In the genomic region with DNA sequence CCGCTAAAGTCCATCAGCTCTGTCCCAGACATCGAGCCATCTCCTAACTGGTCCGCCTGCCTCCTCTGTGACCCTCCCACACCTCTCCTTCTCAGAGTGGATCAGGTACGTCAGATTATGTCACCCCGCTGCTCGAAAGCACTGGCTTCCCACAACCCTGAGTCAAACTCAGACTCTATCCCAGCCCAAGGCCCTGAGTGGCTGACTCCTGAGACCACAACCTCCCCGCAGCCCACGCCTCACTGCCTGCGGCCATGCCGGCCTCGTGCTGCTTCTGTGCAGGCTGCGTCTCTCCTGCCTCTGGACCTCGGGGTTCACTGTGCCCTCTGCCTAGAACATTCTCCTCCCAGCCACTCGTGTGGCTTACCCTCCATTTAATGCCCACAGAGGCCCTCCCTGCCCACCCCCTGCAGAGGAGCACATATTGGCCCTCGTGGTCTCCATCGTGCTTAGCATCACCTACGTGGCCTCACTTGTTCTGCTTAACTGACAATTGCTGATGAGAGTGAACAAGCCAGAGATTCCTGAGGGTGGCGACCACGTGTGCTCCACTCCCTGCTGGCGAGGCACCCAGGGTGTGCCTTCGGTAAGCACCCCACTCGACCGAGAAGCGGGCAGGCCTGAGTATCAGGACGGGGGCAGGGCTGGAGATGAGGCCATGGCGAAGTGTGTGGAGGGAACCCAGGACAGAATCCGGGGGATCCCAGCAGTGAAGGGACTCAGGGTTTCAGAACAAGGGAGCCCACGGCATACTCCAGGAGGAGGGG, we compare ENCODE assay signal across 15 cellular contexts. TPM values are rescaled to one million over a fixed set of nuclear protein-coding genes. Genes with fewer than 3 reads are reported as not detected.
DNase-seq lines count a peak whose midpoint lies in the region; ATAC-seq, FAIRE-seq and TF ChIP-seq lines count a peak whose summit lies in the region.
"Had no signal": no experiment of that assay in that cellular context is flagged by ENCODE, and none has a peak within 500 bp of the region (broad histone marks: within the 10 kb centered on the region; RNA-seq: fewer than 3 reads in every experiment).

No MANE protein-coding gene starts in this region.

- POLR2A ChIA-PET in GM12878 (lab: Charles Lee): interaction anchor here (0.6 kb wide), 1 partner anchor 69 kb away, joined by 6 read pairs; no protein-coding TSS in a partner anchor

- H3K4me1 ChIP-seq in BE2C (peaks cover 7% of the 10 kb centered on the region; the same call in 1 of the 2 replicates), H9 (ENCODE audit: insufficient read depth, low read length) (no peaks in the 10 kb centered on the region), GM12878 (ENCODE audit: control insufficient read depth, insufficient read depth, low read length) (peaks cover 10% of the 10 kb centered on the region), mesenchymal stem cell (ENCODE audit: control insufficient read depth, insufficient read depth, low read depth, low read length) (peaks cover 48% of the 10 kb centered on the region)

- CTCF ChIA-PET in GM12878 (lab: Yijun Ruan, JAX): interaction anchor here (6.0 kb wide), 1 partner anchor 28 kb away, joined by 78 read pairs; no protein-coding TSS in a partner anchor

- no peaks in the 10 kb centered on the region for H3K23me2 ChIP-seq in H9 (ENCODE audit: insufficient read length, low read depth, low read length, poor library complexity, severe bottlenecking)

- no peak overlapping the region for H3K56ac ChIP-seq in H9 (ENCODE audit: insufficient read length, low read depth, low read length)

- no peak overlapping the region for H3K9ac ChIP-seq in H9 (ENCODE audit: extremely low read depth, insufficient read length, low read length)
- H3K9ac ChIP-seq in GM12878 (ENCODE audit: control insufficient read depth, insufficient read depth, low read length): no peak overlapping the region
- H3K9ac ChIP-seq in mesenchymal stem cell (ENCODE audit: low read length): no peak overlapping the region

- H3K27ac Mint-ChIP-seq in H9: peak overlapping the region; percentile 56 to 87 (median 84); a peak in 5 of 7 replicates

- no peak for FAIRE-seq in GM12878 (lab: Jason Lieb, UNC)
- FAIRE-seq: GM18507 had no signal

- H4K20me1 ChIP-seq in H9 (ENCODE audit: control insufficient read depth, insufficient read depth, insufficient read length) (peaks cover 4% of the 10 kb centered on the region), GM12878 (ENCODE audit: control insufficient read depth, insufficient read depth) (no peaks in the 10 kb centered on the region; the same call in none of the 2 replicates)

- WGBS in H9 (ENCODE audit: extremely low coverage, insufficient read length, low lambda C conversion rate): no CpG with 5 or more reads among the region's 28 CpGs
- 73% methylated on average over 28 of the region's 28 CpGs for WGBS in GM12878 (ENCODE audit: insufficient coverage, insufficient replicate concordance, low lambda C conversion rate, missing lambda C conversion rate)
- 92% methylated on average over 28 of the region's 28 CpGs for WGBS in mesenchymal stem cell

- H3K27me3 Mint-ChIP-seq in H9 (ENCODE audit: low read depth): no peaks in the 10 kb centered on the region; the same call in 1 of the 2 replicates
- H3K27me3 Mint-ChIP-seq: IgD-negative memory B cell had no signal

- H4K8ac ChIP-seq in H9 (replicated peaks; ENCODE audit: insufficient read length, low read depth, low read length) (no peak overlapping the region), mesenchymal stem cell (ENCODE audit: low read length) (no peak overlapping the region)

- H3K14ac ChIP-seq in H9 (ENCODE audit: insufficient read depth, low read length) (no peak overlapping the region), mesenchymal stem cell (ENCODE audit: low read length in 2 of 2) (peak overlapping the region in 1 of 2 experiments; percentile 14)

- H2BK20ac ChIP-seq in H9 (ENCODE audit: low read depth, low read length, poor library complexity, severe bottlenecking): no peak overlapping the region

- H3K23ac ChIP-seq in H9 (ENCODE audit: insufficient read length, low read depth, low read length) (no peak overlapping the region), mesenchymal stem cell (ENCODE audit: low read length in 2 of 2) (no peak overlapping the region)

- in situ Hi-C loops in GM12878 (cut with MboI): no loop called here

- H3K27ac ChIP-seq in H9 (ENCODE audit: insufficient read length, low read depth, low read length): no peak overlapping the region
- H3K27ac ChIP-seq in GM12878 (ENCODE audit: control insufficient read depth, insufficient read depth): no peak overlapping the region
- H3K27ac ChIP-seq in mesenchymal stem cell (ENCODE audit: low read length, poor library complexity, severe bottlenecking): peak overlapping the region; percentile 4
- H3K27ac ChIP-seq: WERI-Rb-1 had no signal

- no peak overlapping the region for H3K4me3 Mint-ChIP-seq in H9

- BruUV-seq in GM12878 (replicated peaks; lab: Mats Ljungman, UMichigan): no TSS peak

- SMC1A ChIA-PET in GM12878 (lab: Charles Lee; ENCODE audit: uncharacterized antibody, unreplicated experiment): no interaction called here

- H3K79me2 ChIP-seq in H9 (ENCODE audit: insufficient read depth, low read length) (no peaks in the 10 kb centered on the region; the same call in 1 of the 2 replicates), GM12878 (ENCODE audit: control insufficient read depth, insufficient read depth, low read length) (peaks cover 3% of the 10 kb centered on the region; the same call in 1 of the 2 replicates)

- no peak overlapping the region for H2AK5ac ChIP-seq in H9 (ENCODE audit: insufficient read length, low read length)
- H2AK5ac ChIP-seq in mesenchymal stem cell (ENCODE audit: low read length, severe bottlenecking): no peak overlapping the region

- H3T11ph ChIP-seq in H9 (ENCODE audit: low read length): no peak overlapping the region

- H3K9me3 Mint-ChIP-seq in H9: no peaks in the 10 kb centered on the region
- H3K9me3 Mint-ChIP-seq: IgD-negative memory B cell had no signal

- no peak overlapping the region for H2BK15ac ChIP-seq in H9 (ENCODE audit: low read depth, low read length)
- H2BK15ac ChIP-seq in mesenchymal stem cell (ENCODE audit: low read depth, poor library complexity, severe bottlenecking): no peak overlapping the region

- H2BK120ac ChIP-seq in H9 (ENCODE audit: low read depth, low read length, poor library complexity, severe bottlenecking): no peak overlapping the region
- no peak overlapping the region for H2BK120ac ChIP-seq in mesenchymal stem cell (ENCODE audit: low read depth, low read length)

- peak; percentile 50 for TF ChIP-seq POLR2A in GM12878 (IDR thresholded peaks at IDR 0.05; ENCODE audit: low read depth, low read length)

- H3K36me3 ChIP-seq in BE2C: peaks cover 83% of the 10 kb centered on the region
- peaks cover 41 to 63% of the 10 kb centered on the region in 2 experiments for H3K36me3 ChIP-seq in GM12878 (ENCODE audit: control insufficient read depth in 2 of 2, insufficient read depth in 2 of 2, low read length in 1 of 2)
- peaks cover 69 to 77% of the 10 kb centered on the region in 2 experiments for H3K36me3 ChIP-seq in mesenchymal stem cell (ENCODE audit: control insufficient read depth in 1 of 2, insufficient read depth in 2 of 2, low read depth in 1 of 2, low read length in 2 of 2)

- no peak overlapping the region for H3K4ac ChIP-seq in H9 (ENCODE audit: low read depth, low read length)
- H3K4ac ChIP-seq in mesenchymal stem cell (ENCODE audit: low read depth in 1 of 2, low read length in 2 of 2): no peak overlapping the region

- H4K5ac ChIP-seq in H9 (ENCODE audit: insufficient read length, low read depth, low read length): no peak overlapping the region

- DNase-seq in BE2C (peak; percentile 8), H9 (no peak), GM12878 (ENCODE audit: low read depth, low spot score) (no peak), mesenchymal stem cell (no peak), activated gamma-delta T cell (lab: John Stamatoyannopoulos, UW) (no peak), NCI-H146 treated with DMSO at 0.1 percent for 48 hours (lab: John Stamatoyannopoulos, UW; ENCODE audit: unreplicated experiment) (no peak)
- DNase-seq in stimulated activated naive CD4-positive, alpha-beta T cell (lab: John Stamatoyannopoulos, UW): no peak
- DNase-seq: NCI-H146; NCI-H748 treated with DMSO at 0.1 percent for 48 hours; stimulated activated CD4-positive, alpha-beta T cell treated with anti-CD3 and anti-CD28 coated beads, Interleukin-1b, Interleukin-23, amount 100 ng/mL, for 48 hours; WERI-Rb-1 had no signal

- H3K36me3 Mint-ChIP-seq in H9 (ENCODE audit: insufficient read depth in 1 of 3, low read depth in 3 of 3): peaks cover 42 to 83% (median 80%) of the 10 kb centered on the region in 3 experiments; a peak in 6 of 7 replicates

- H3K4me2 ChIP-seq in H9 (ENCODE audit: insufficient read depth, insufficient read length, low read length) (no peak overlapping the region), GM12878 (ENCODE audit: control insufficient read depth, insufficient read depth) (no peak overlapping the region), mesenchymal stem cell (ENCODE audit: low read length, poor library complexity, severe bottlenecking) (no peak overlapping the region)

- H3K9me3 ChIP-seq in BE2C (no peaks in the 10 kb centered on the region), H9 (ENCODE audit: control insufficient read depth, low read depth, low read length) (no peaks in the 10 kb centered on the region), GM12878 (replicated peaks; ENCODE audit: control insufficient read depth, insufficient read depth, low read length) (no peaks in the 10 kb centered on the region), mesenchymal stem cell (ENCODE audit: control insufficient read depth, low read length) (no peaks in the 10 kb centered on the region)

- intact Hi-C loops in GM12878 (cut with micrococcal nuclease; ENCODE audit: unreplicated experiment): no loop called here

- no peak overlapping the region for H2AFZ ChIP-seq in H9 (ENCODE audit: low read length)
- H2AFZ ChIP-seq in GM12878 (ENCODE audit: control insufficient read depth, low read depth, low read length): no peak overlapping the region
- H2AFZ ChIP-seq in mesenchymal stem cell (ENCODE audit: low read depth, low read length): no peak overlapping the region

- H4K91ac ChIP-seq in H9 (ENCODE audit: insufficient read length, low read depth, low read length) (no peak overlapping the region), mesenchymal stem cell (ENCODE audit: low read length) (no peak overlapping the region)

- RAD21 ChIA-PET in GM12878 (lab: Charles Lee; ENCODE audit: unreplicated experiment): interaction anchor here (0.6 kb wide), 1 partner anchor 67 kb away, joined by 3 read pairs; no protein-coding TSS in a partner anchor

- H3K27me3 ChIP-seq in BE2C: no peaks in the 10 kb centered on the region
- no peaks in the 10 kb centered on the region for H3K27me3 ChIP-seq in H9 (ENCODE audit: insufficient read depth, low read length)
- no peaks in the 10 kb centered on the region for H3K27me3 ChIP-seq in GM12878 (replicated peaks in 1 of 2; ENCODE audit: control insufficient read depth in 2 of 2, insufficient read depth in 2 of 2, low read length in 1 of 2)
- H3K27me3 ChIP-seq in mesenchymal stem cell (ENCODE audit: control insufficient read depth in 1 of 2, insufficient read depth in 1 of 2, low read length in 2 of 2): no peaks in the 10 kb centered on the region

- H2BK12ac ChIP-seq in H9 (ENCODE audit: insufficient read length, low read depth, low read length) (no peak overlapping the region), mesenchymal stem cell (ENCODE audit: low read length in 2 of 2) (no peak overlapping the region)

- no peak for TF ChIP-seq RAD21 in GM12878 (IDR thresholded peaks at IDR 0.05; ENCODE audit: insufficient read depth, low read depth, low read length)

- H2BK5ac ChIP-seq in H9 (ENCODE audit: insufficient read length, low read length) (no peak overlapping the region), mesenchymal stem cell (ENCODE audit: low read depth, low read length, poor library complexity, severe bottlenecking) (no peak overlapping the region)

- no peak overlapping the region for H3K4me3 ChIP-seq in BE2C (ENCODE audit: low read depth, low read length)
- no peak overlapping the region for H3K4me3 ChIP-seq in GM12878
- H3K4me3 ChIP-seq in mesenchymal stem cell (ENCODE audit: insufficient read depth in 1 of 2, low read depth in 1 of 2, low read length in 2 of 2): no peak overlapping the region

- TF ChIP-seq CTCF in BE2C (IDR thresholded peaks at IDR 0.05; ENCODE audit: low read depth, low read length): no peak
- no peak for TF ChIP-seq CTCF in H9 (conservative IDR thresholded peaks at IDR 0.05)
- no peak for TF ChIP-seq CTCF in GM12878 (IDR thresholded peaks at IDR 0.05 in 2 of 3, conservative IDR thresholded peaks at IDR 0.05 in 1 of 3; ENCODE audit: control insufficient read depth in 2 of 3, extremely low read depth in 1 of 3, insufficient read depth in 1 of 3, low read depth in 3 of 3, low read length in 3 of 3)

- ATAC-seq in GM12878 (no peak), HG02973 (IDR thresholded peaks at IDR 0.05; ENCODE audit: unreplicated experiment) (no peak)
- ATAC-seq: HCT116 had no signal

- no peak overlapping the region for H3K18ac ChIP-seq in H9 (ENCODE audit: insufficient read length, low read depth, low read length)
- no peak overlapping the region for H3K18ac ChIP-seq in mesenchymal stem cell (ENCODE audit: low read depth in 1 of 2, low read length in 2 of 2)

- H3K4me1 Mint-ChIP-seq in H9: peaks cover 6 to 10% of the 10 kb centered on the region in 2 experiments; a peak in 3 of 4 replicates

- H3K79me1 ChIP-seq in H9 (ENCODE audit: insufficient read depth, low read depth, low read length, poor library complexity, severe bottlenecking) (no peaks in the 10 kb centered on the region), mesenchymal stem cell (replicated peaks; ENCODE audit: low read length, poor library complexity, severe bottlenecking) (peaks cover 27% of the 10 kb centered on the region)

- TF ChIP-seq EP300 in GM12878 (IDR thresholded peaks at IDR 0.05; ENCODE audit: borderline replicate concordance in 1 of 2, control insufficient read depth in 1 of 2, low read depth in 2 of 2, low read length in 2 of 2): no peak

RNA-seq across cellular contexts. Expression of gene FKRP, which starts 13.5 kb away (rescaled TPM):
- polyA plus RNA-seq in BE2C (2012; ENCODE audit: insufficient read depth, insufficient read length, low read depth): 29.4 TPM
- total RNA-seq in H9 (2021): 39.1 and 42.2 TPM in 2 replicates
- total RNA-seq in GM12878 (2013; cell fraction: nucleolus; rRNA removed): 13.5 and 18.7 TPM in 2 replicates
- 7.9 and 10.1 TPM in 2 replicates for total RNA-seq in GM12878 (2014; rRNA removed)
- total RNA-seq in GM12878 (2014; rRNA removed; fragmentation: Illumina TruSeq; extraction: Trizol): 5.8 and 6.9 TPM in 2 replicates
- total RNA-seq in GM12878 (2021): 13.0 and 13.3 TPM in 2 replicates
- polyA plus RNA-seq in GM12878 (2011; ENCODE audit: low read depth): 5.4 TPM
- 3.3 and 4.2 TPM in 2 replicates for polyA plus RNA-seq in GM12878 (2011; rRNA removed)
- polyA plus RNA-seq in GM12878 (2011; cell fraction: cytosol; rRNA removed): 4.9 and 8.7 TPM in 2 replicates
- polyA plus RNA-seq in GM12878 (2011; cell fraction: nucleus; rRNA removed): 11.0 and 19.0 TPM in 2 replicates
- polyA plus RNA-seq in GM12878 (2012): 5.9 and 11.6 TPM in 2 replicates
- polyA plus RNA-seq in GM12878 (2014; fragmentation: Illumina TruSeq; extraction: Trizol): 8.0 and 8.7 TPM in 2 replicates
- 1 to 10 TPM; 1.3 to 1.8 TPM for polyA plus RNA-seq in GM12878 (2014; fragmentation: Nextera tagmentation; extraction: Ambion mirVana)
- 14.1 and 14.2 TPM in 2 replicates for polyA plus RNA-seq in GM12878 (2014; rRNA removed)
- polyA plus RNA-seq in GM12878 (2016; fragmentation: Nextera tagmentation; extraction: Ambion mirVana): 1 to 10 TPM; 6.7 to 8.8 TPM
- polyA minus RNA-seq in GM12878 (2011; rRNA and poly(A)+ RNA removed): 2.9 and 4.9 TPM in 2 replicates
- polyA minus RNA-seq in GM12878 (2011; cell fraction: cytosol; rRNA and poly(A)+ RNA removed): 1.2 and 1.5 TPM in 2 replicates
- polyA minus RNA-seq in GM12878 (2011; cell fraction: nucleus; rRNA and poly(A)+ RNA removed): 3.6 and 4.2 TPM in 2 replicates
- polyA plus RNA-seq in mesenchymal stem cell (2013, experiment 1 of 2): 24.9 TPM
- polyA plus RNA-seq in mesenchymal stem cell (2013, experiment 2 of 2): 24.4 TPM

RNA-seq across cellular contexts. Expression of gene STRN4, which starts 13.9 kb away (rescaled TPM):
- polyA plus RNA-seq in BE2C (2012; ENCODE audit: insufficient read depth, insufficient read length, low read depth): 237 TPM
- total RNA-seq in H9 (2021) (143 and 148 TPM in 2 replicates), GM12878 (2014; rRNA removed) (51.1 and 54.8 TPM in 2 replicates), GM12878 (2014; rRNA removed; fragmentation: Illumina TruSeq; extraction: Trizol) (17.5 and 18.9 TPM in 2 replicates), GM12878 (2021) (55.0 and 56.1 TPM in 2 replicates)
- 77.4 and 81.2 TPM in 2 replicates for total RNA-seq in GM12878 (2013; cell fraction: nucleolus; rRNA removed)
- polyA plus RNA-seq in GM12878 (2011; ENCODE audit: low read depth): 12.4 TPM
- polyA plus RNA-seq in GM12878 (2011; rRNA removed) (19.7 and 26.1 TPM in 2 replicates), GM12878 (2014; fragmentation: Illumina TruSeq; extraction: Trizol) (4.5 and 16.0 TPM in 2 replicates), GM12878 (2014; fragmentation: Nextera tagmentation; extraction: Ambion mirVana) (1 to 10 TPM in 1 of 2 experiments, under 1 TPM in 1; 0.42 to 1.6 TPM), GM12878 (2014; rRNA removed) (62.8 and 65.4 TPM in 2 replicates), GM12878 (2016; fragmentation: Nextera tagmentation; extraction: Ambion mirVana) (10 to 100 TPM in 1 of 2 experiments, 1 to 10 TPM in 1; 6.6 to 27.9 TPM)
- polyA plus RNA-seq in GM12878 (2011; cell fraction: cytosol; rRNA removed): 45.1 and 60.8 TPM in 2 replicates
- polyA plus RNA-seq in GM12878 (2011; cell fraction: nucleus; rRNA removed): 186 and 249 TPM in 2 replicates
- polyA plus RNA-seq in GM12878 (2012): 35.8 and 44.1 TPM in 2 replicates
- 30.9 and 64.5 TPM in 2 replicates for polyA minus RNA-seq in GM12878 (2011; rRNA and poly(A)+ RNA removed)
- polyA minus RNA-seq in GM12878 (2011; cell fraction: cytosol; rRNA and poly(A)+ RNA removed): 18.6 and 18.7 TPM in 2 replicates
- polyA minus RNA-seq in GM12878 (2011; cell fraction: nucleus; rRNA and poly(A)+ RNA removed): 39.0 and 63.6 TPM in 2 replicates
- 56.4 TPM for polyA plus RNA-seq in mesenchymal stem cell (2013, experiment 1 of 2)
- 56.1 TPM for polyA plus RNA-seq in mesenchymal stem cell (2013, experiment 2 of 2)

RNA-seq across cellular contexts. Expression of gene PRKD2, which starts 15.4 kb away (rescaled TPM):
- polyA plus RNA-seq in BE2C (2012; ENCODE audit: insufficient read depth, insufficient read length, low read depth): 48.9 TPM
- 60.7 and 60.8 TPM in 2 replicates for total RNA-seq in H9 (2021)
- 23.7 and 25.9 TPM in 2 replicates for total RNA-seq in GM12878 (2013; cell fraction: nucleolus; rRNA removed)
- total RNA-seq in GM12878 (2014; rRNA removed): 25.1 and 35.4 TPM in 2 replicates
- 13.3 and 14.4 TPM in 2 replicates for total RNA-seq in GM12878 (2014; rRNA removed; fragmentation: Illumina TruSeq; extraction: Trizol)
- total RNA-seq in GM12878 (2021): 88.9 and 98.8 TPM in 2 replicates
- 30.7 TPM for polyA plus RNA-seq in GM12878 (2011; ENCODE audit: low read depth)
- polyA plus RNA-seq in GM12878 (2011; rRNA removed): 7.7 and 12.6 TPM in 2 replicates
- 22.8 and 23.6 TPM in 2 replicates for polyA plus RNA-seq in GM12878 (2011; cell fraction: cytosol; rRNA removed)
- polyA plus RNA-seq in GM12878 (2011; cell fraction: nucleus; rRNA removed): 70.9 and 92.1 TPM in 2 replicates
- polyA plus RNA-seq in GM12878 (2012): 56.6 and 58.8 TPM in 2 replicates
- 16.9 and 31.3 TPM in 2 replicates for polyA plus RNA-seq in GM12878 (2014; fragmentation: Illumina TruSeq; extraction: Trizol)
- 10 to 100 TPM in 1 of 2 experiments, 1 to 10 TPM in 1; 2.3 to 11.8 TPM for polyA plus RNA-seq in GM12878 (2014; fragmentation: Nextera tagmentation; extraction: Ambion mirVana)
- 34.4 and 45.7 TPM in 2 replicates for polyA plus RNA-seq in GM12878 (2014; rRNA removed)
- polyA plus RNA-seq in GM12878 (2016; fragmentation: Nextera tagmentation; extraction: Ambion mirVana): 10 to 100 TPM; 44.6 to 50.7 TPM
- polyA minus RNA-seq in GM12878 (2011; rRNA and poly(A)+ RNA removed): 21.4 and 38.0 TPM in 2 replicates
- 27.0 and 27.5 TPM in 2 replicates for polyA minus RNA-seq in GM12878 (2011; cell fraction: cytosol; rRNA and poly(A)+ RNA removed)
- 11.1 and 26.6 TPM in 2 replicates for polyA minus RNA-seq in GM12878 (2011; cell fraction: nucleus; rRNA and poly(A)+ RNA removed)
- polyA plus RNA-seq in mesenchymal stem cell (2013, experiment 1 of 2): 25.9 TPM
- polyA plus RNA-seq in mesenchymal stem cell (2013, experiment 2 of 2): 23.5 TPM

RNA-seq across cellular contexts. Expression of gene SLC1A5, which starts 56.0 kb away (rescaled TPM):
- polyA plus RNA-seq in BE2C (2012; ENCODE audit: insufficient read depth, insufficient read length, low read depth): 164 TPM
- 258 and 269 TPM in 2 replicates for total RNA-seq in H9 (2021)
- 38.3 and 43.7 TPM in 2 replicates for total RNA-seq in GM12878 (2013; cell fraction: nucleolus; rRNA removed)
- 73.7 and 76.6 TPM in 2 replicates for total RNA-seq in GM12878 (2014; rRNA removed)
- 35.8 and 36.2 TPM in 2 replicates for total RNA-seq in GM12878 (2014; rRNA removed; fragmentation: Illumina TruSeq; extraction: Trizol)
- total RNA-seq in GM12878 (2021): 109 and 112 TPM in 2 replicates
- 47.6 TPM for polyA plus RNA-seq in GM12878 (2011; ENCODE audit: low read depth)
- polyA plus RNA-seq in GM12878 (2011; rRNA removed): 22.1 and 60.9 TPM in 2 replicates
- 97.3 and 105 TPM in 2 replicates for polyA plus RNA-seq in GM12878 (2011; cell fraction: cytosol; rRNA removed)
- polyA plus RNA-seq in GM12878 (2011; cell fraction: nucleus; rRNA removed): 43.9 and 51.7 TPM in 2 replicates
- polyA plus RNA-seq in GM12878 (2012): 89.1 and 92.1 TPM in 2 replicates
- polyA plus RNA-seq in GM12878 (2014; fragmentation: Illumina TruSeq; extraction: Trizol): 29.2 and 53.2 TPM in 2 replicates
- polyA plus RNA-seq in GM12878 (2014; fragmentation: Nextera tagmentation; extraction: Ambion mirVana): 10 to 100 TPM in 1 of 2 experiments, 1 to 10 TPM in 1; 9.1 to 16.3 TPM
- 60.9 and 68.9 TPM in 2 replicates for polyA plus RNA-seq in GM12878 (2014; rRNA removed)
- 100 to 1,000 TPM; 116 to 129 TPM for polyA plus RNA-seq in GM12878 (2016; fragmentation: Nextera tagmentation; extraction: Ambion mirVana)
- 78.3 and 105 TPM in 2 replicates for polyA minus RNA-seq in GM12878 (2011; rRNA and poly(A)+ RNA removed)
- polyA minus RNA-seq in GM12878 (2011; cell fraction: cytosol; rRNA and poly(A)+ RNA removed): 30.7 and 31.9 TPM in 2 replicates
- 19.5 and 29.7 TPM in 2 replicates for polyA minus RNA-seq in GM12878 (2011; cell fraction: nucleus; rRNA and poly(A)+ RNA removed)
- 164 TPM for polyA plus RNA-seq in mesenchymal stem cell (2013, experiment 1 of 2)
- polyA plus RNA-seq in mesenchymal stem cell (2013, experiment 2 of 2): 163 TPM
